Comparison of ENCODE assay signal across 17 cellular contexts in the genomic region with DNA sequence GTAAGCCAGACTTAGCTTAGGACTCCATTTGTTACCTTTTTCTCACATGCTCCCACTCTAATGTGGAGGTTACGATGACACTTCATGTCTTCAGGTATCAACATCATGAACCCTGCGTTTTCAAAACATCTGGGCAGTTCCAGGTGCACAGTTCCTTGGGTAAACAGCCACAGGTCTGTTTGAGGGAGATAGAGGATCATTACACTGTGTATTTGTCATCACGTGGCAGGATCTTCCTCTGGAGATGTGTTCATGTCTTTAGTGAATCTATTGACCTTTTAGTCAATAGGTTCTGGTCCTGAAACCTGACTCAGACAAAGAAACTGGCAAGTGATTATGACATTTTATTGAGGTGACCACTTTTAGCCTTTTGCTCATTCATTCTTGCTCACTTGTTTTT.
"Had no signal": no experiment of that assay in that cellular context is flagged by ENCODE, and none has a peak within 500 bp of the region (broad histone marks: within the 10 kb centered on the region; RNA-seq: fewer than 3 reads in every experiment).

No MANE protein-coding gene starts in this region.

- H3K27ac ChIP-seq: foreskin keratinocyte, left ventricle myocardium inferior, lower lobe of right lung, right atrium auricular region, sigmoid colon, skin epidermis had no signal

- DNase-seq: effector CD4-positive, alpha-beta T cell; endodermal cell; erythroblast; kidney; left cardiac atrium; left ventricle myocardium inferior; lower lobe of right lung; natural killer cell; sigmoid colon; stimulated activated CD4-positive, alpha-beta T cell treated with anti-CD3 and anti-CD28 coated beads, Interleukin-2, amount 100 ng/mL, for 24 hours; stimulated activated CD4-positive, alpha-beta T cell treated with anti-CD3 and anti-CD28 coated beads, Interleukin-4, amount 100 ng/mL, for 4 hours; stimulated activated naive B cell treated with anti-CD40 and anti-IgM and Interleukin-4, amounts not matched to agents 10 μg/mL and 1 μg/mL and 100 μg/mL, for 72 hours had no signal

- FAIRE-seq: endothelial cell of umbilical vein, kidney, urothelium cell line had no signal

- H3K4me3 ChIP-seq: left ventricle myocardium inferior, lower lobe of right lung, right atrium auricular region, sigmoid colon, skin epidermis had no signal

- H3K4me1 ChIP-seq: foreskin keratinocyte, left ventricle myocardium inferior, lower lobe of right lung, right atrium auricular region, sigmoid colon had no signal

- H3K36me3 ChIP-seq: left ventricle myocardium inferior, lower lobe of right lung, right atrium auricular region, sigmoid colon had no signal

- H3K9me3 ChIP-seq: left ventricle myocardium inferior, lower lobe of right lung, right atrium auricular region, sigmoid colon had no signal

- ATAC-seq: foreskin keratinocyte; left cardiac atrium; lower lobe of right lung; natural killer cell; stimulated activated naive B cell treated with anti-CD40 and anti-IgM and Interleukin-4, amounts not matched to agents 10 μg/mL and 1 μg/mL and 100 μg/mL, for 72 hours had no signal

- H3K27me3 ChIP-seq: foreskin keratinocyte, right atrium auricular region, sigmoid colon had no signal
